In genomic region chr6:109491207-109491938, GRCh38 we compare ENCODE assay signal across 1 cellular context.
TF ChIP-seq lines count a peak whose summit lies in the region.

No MANE protein-coding gene starts in this region.

TF ChIP-seq in IMR-90, 13 proteins besides CTCF, POLR2A, EP300 and RAD21:
- TF ChIP-seq CEBPB (IDR thresholded peaks at IDR 0.05; ENCODE audit: low read depth, low read length) (no peak), RCOR1 (IDR thresholded peaks at IDR 0.05; ENCODE audit: insufficient replicate concordance, low read length) (no peak), FOS (IDR thresholded peaks at IDR 0.05; ENCODE audit: low read depth, low read length) (no peak), ELK1 (IDR thresholded peaks at IDR 0.05; ENCODE audit: borderline replicate concordance, low read depth, low read length) (no peak), CHD1 (IDR thresholded peaks at IDR 0.05; ENCODE audit: low read depth, low read length) (no peak), MAZ (IDR thresholded peaks at IDR 0.05; ENCODE audit: borderline replicate concordance, low read depth, low read length) (no peak)
